Comparison of ENCODE assay signal across 8 cellular contexts in the genomic region with DNA sequence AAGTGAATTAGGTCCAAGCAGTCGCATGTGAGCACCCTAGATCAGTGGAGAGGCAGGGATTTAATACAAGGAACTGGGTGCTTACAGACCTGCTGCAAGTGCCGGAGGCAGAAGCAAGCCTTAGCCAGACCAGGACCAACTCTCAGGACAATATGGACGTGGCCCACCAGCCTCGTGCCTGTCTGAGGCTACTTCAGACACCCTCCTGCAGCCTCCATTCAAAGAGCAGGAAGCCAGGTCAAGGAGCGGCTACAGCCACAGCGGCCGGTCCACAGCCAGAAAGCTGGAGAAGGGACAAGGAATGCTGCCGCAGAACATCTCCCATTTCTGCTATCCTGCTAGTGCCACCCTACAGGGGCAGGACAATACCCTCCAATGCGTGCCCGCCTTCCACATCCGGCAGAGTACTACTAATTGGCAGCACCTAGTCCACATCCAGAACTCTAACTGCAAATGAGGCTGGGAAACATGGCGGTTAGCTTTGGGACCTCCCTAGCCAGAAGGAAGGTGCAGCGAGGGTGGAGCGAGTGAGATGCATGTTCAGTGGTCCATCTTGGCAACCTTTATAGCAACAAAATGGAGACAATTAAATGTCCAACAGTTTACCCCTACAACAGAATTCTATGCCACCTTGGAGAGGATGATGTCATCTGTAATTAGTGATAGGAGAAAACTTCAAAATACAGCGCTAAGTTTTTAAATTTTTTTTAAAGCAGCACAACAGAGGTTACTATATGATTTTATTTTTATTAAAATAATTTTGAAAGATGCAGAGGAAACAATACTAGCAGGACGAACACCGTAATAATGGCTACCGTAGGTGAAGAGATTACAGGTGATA. TPM values are rescaled to one million over a fixed set of nuclear protein-coding genes. Genes with fewer than 3 reads are reported as not detected.
A peak's percentile ranks its signal among the peaks of the same experiment; 100 is the strongest.
DNase-seq lines count a peak whose midpoint lies in the region; ATAC-seq and TF ChIP-seq lines count a peak whose summit lies in the region.

No MANE protein-coding gene starts in this region.

- H3K27ac ChIP-seq in mammary epithelial cell (ENCODE audit: insufficient read depth, low read depth, low read length) = no peak overlapping the region

- BruUV-seq in MCF 10A (replicated peaks; lab: Mats Ljungman, UMichigan) (no TSS peak), mammary epithelial cell (replicated peaks; lab: Mats Ljungman, UMichigan) (no TSS peak)

- POLR2A ChIA-PET in MCF 10A (lab: Yijun Ruan, JAX) = interaction anchor here (1.3 kb wide), 1 partner anchor 800 kb away, joined by 3 read pairs; the partner anchor contains the start of gene TOMM5
- POLR2A ChIA-PET in activated naive CD8-positive, alpha-beta T cell treated with anti-CD3 and anti-CD28 coated beads, Interleukin-2, amount 10 ng/mL, durations not matched to agents 7 days and 5 days (lab: Charles Lee) = no interaction called here

- no peaks in the 10 kb centered on the region for H4K20me1 ChIP-seq in mammary epithelial cell (ENCODE audit: insufficient read depth, low read length)

- 97% methylated on average over 17 of the region's 18 CpGs for WGBS in mammary epithelial cell (ENCODE audit: low coverage, missing lambda C conversion rate)

- no peak overlapping the region for H3K4me2 ChIP-seq in mammary epithelial cell (ENCODE audit: insufficient read depth, low read depth, low read length)

- H3K27me3 Mint-ChIP-seq in MCF 10A (ENCODE audit: insufficient read depth, unreplicated experiment) (no peaks in the 10 kb centered on the region), memory B cell (peaks cover 2% of the 10 kb centered on the region), type B pancreatic cell (peaks cover 4% of the 10 kb centered on the region)
- peaks cover 9% of the 10 kb centered on the region for H3K27me3 Mint-ChIP-seq in activated naive CD8-positive, alpha-beta T cell treated with anti-CD3 and anti-CD28 coated beads, Interleukin-2, amount 10 ng/mL, durations not matched to agents 7 days and 5 days

- no peaks in the 10 kb centered on the region for H3K4me1 ChIP-seq in mammary epithelial cell (ENCODE audit: insufficient read depth, low read length)

- H3K79me2 ChIP-seq in mammary epithelial cell (ENCODE audit: insufficient read depth, low read length) = peaks cover 38% of the 10 kb centered on the region

- in situ Hi-C loops in mammary epithelial cell (cut with MboI; ENCODE audit: low sequenced_read_pairs in 2 of 2) = loop anchor here in 1 of 2 donors (25.0 kb wide), 1 partner anchor 329 kb away; the partner anchor contains the start of gene SHB

- H3K27ac Mint-ChIP-seq in MCF 10A (ENCODE audit: low read depth, unreplicated experiment) (peak overlapping the region; percentile 93), memory B cell (peak overlapping the region; percentile 85), type B pancreatic cell (peak overlapping the region; percentile 19)
- no peak overlapping the region for H3K27ac Mint-ChIP-seq in activated naive CD8-positive, alpha-beta T cell treated with anti-CD3 and anti-CD28 coated beads, Interleukin-2, amount 10 ng/mL, durations not matched to agents 7 days and 5 days

- TF ChIP-seq CTCF in MCF 10A (IDR thresholded peaks at IDR 0.05; ENCODE audit: unreplicated experiment) = no peak
- no peak for TF ChIP-seq CTCF in mammary epithelial cell (conservative IDR thresholded peaks at IDR 0.05 in 1 of 2, IDR thresholded peaks at IDR 0.05 in 1 of 2; ENCODE audit: extremely low read depth in 1 of 2, insufficient read depth in 1 of 2, low read depth in 1 of 2, low read length in 2 of 2)
- no peak for TF ChIP-seq CTCF in type B pancreatic cell (conservative IDR thresholded peaks at IDR 0.05)

- CTCF ChIA-PET in MCF 10A (lab: Yijun Ruan, JAX) = interaction anchor here (0.6 to 2.2 kb wide), 3 partner anchors 41 to 478 kb away, joined by 3 to 10 read pairs (median 7); no protein-coding TSS in a partner anchor
- CTCF ChIA-PET in mammary epithelial cell (lab: Charles Lee; ENCODE audit: low non-redundant PET) = no interaction called here

- no peaks in the 10 kb centered on the region for H3K27me3 ChIP-seq in mammary epithelial cell (ENCODE audit: insufficient read depth, low read length)

- no peaks in the 10 kb centered on the region for H3K9me3 ChIP-seq in mammary epithelial cell (replicated peaks; ENCODE audit: insufficient read depth, low read length)

- no peak overlapping the region for H3K9ac ChIP-seq in mammary epithelial cell (ENCODE audit: insufficient read depth, low read length)

- H2AFZ ChIP-seq in mammary epithelial cell (ENCODE audit: low read depth, low read length) = no peak overlapping the region

- H3K4me3 ChIP-seq in mammary epithelial cell (replicated peaks in 1 of 3; ENCODE audit: insufficient read depth in 1 of 3, low read depth in 2 of 3, low read length in 3 of 3) = no peak overlapping the region

- peaks cover 20% of the 10 kb centered on the region for H3K36me3 Mint-ChIP-seq in MCF 10A (ENCODE audit: insufficient read depth, unreplicated experiment)
- H3K36me3 Mint-ChIP-seq in activated naive CD8-positive, alpha-beta T cell treated with anti-CD3 and anti-CD28 coated beads, Interleukin-2, amount 10 ng/mL, durations not matched to agents 7 days and 5 days = peaks cover 8% of the 10 kb centered on the region
- peaks cover 7% of the 10 kb centered on the region for H3K36me3 Mint-ChIP-seq in memory B cell
- peaks cover 2% of the 10 kb centered on the region for H3K36me3 Mint-ChIP-seq in type B pancreatic cell

- H3K9me3 Mint-ChIP-seq in MCF 10A (ENCODE audit: unreplicated experiment) (no peaks in the 10 kb centered on the region), memory B cell (no peaks in the 10 kb centered on the region), type B pancreatic cell (no peaks in the 10 kb centered on the region)
- H3K9me3 Mint-ChIP-seq in activated naive CD8-positive, alpha-beta T cell treated with anti-CD3 and anti-CD28 coated beads, Interleukin-2, amount 10 ng/mL, durations not matched to agents 7 days and 5 days = no peaks in the 10 kb centered on the region

- ATAC-seq in activated naive CD8-positive, alpha-beta T cell treated with anti-CD3 and anti-CD28 coated beads, Interleukin-2, amount 10 ng/mL, durations not matched to agents 7 days and 5 days (ENCODE audit: low read depth) = no peak
- ATAC-seq in memory B cell (ENCODE audit: low read depth) = no peak

- H3K4me1 Mint-ChIP-seq in MCF 10A (ENCODE audit: insufficient read depth, unreplicated experiment) (peaks cover 17% of the 10 kb centered on the region), memory B cell (peaks cover 18% of the 10 kb centered on the region), type B pancreatic cell (ENCODE audit: unreplicated experiment) (peaks cover 18% of the 10 kb centered on the region)
- peaks cover 13% of the 10 kb centered on the region for H3K4me1 Mint-ChIP-seq in activated naive CD8-positive, alpha-beta T cell treated with anti-CD3 and anti-CD28 coated beads, Interleukin-2, amount 10 ng/mL, durations not matched to agents 7 days and 5 days

- peaks cover 9% of the 10 kb centered on the region for H3K36me3 ChIP-seq in mammary epithelial cell (ENCODE audit: insufficient read depth, low read length)

- dilution Hi-C loops in mammary epithelial cell (cut with HindIII; ENCODE audit: low sequenced_read_pairs) = no loop called here

- intact Hi-C loops in MCF 10A (cut with micrococcal nuclease) = no loop called here
- intact Hi-C loops in mammary epithelial cell (cut with micrococcal nuclease) = loop anchor here (2.0 to 10.0 kb wide), 3 partner anchors 21 to 907 kb away; partner anchors contain the start of genes FRMPD1 and POLR1E

- DNase-seq in MCF 10A (ENCODE audit: unreplicated experiment) = no peak
- DNase-seq in mammary epithelial cell = no peak
- DNase-seq in activated naive CD8-positive, alpha-beta T cell treated with anti-CD3 and anti-CD28 coated beads, Interleukin-2, amount 10 ng/mL, durations not matched to agents 7 days and 5 days = no peak
- no peak for DNase-seq in memory B cell (ENCODE audit: low spot score in 2 of 2)
- DNase-seq in type B pancreatic cell (ENCODE audit: extremely low spot score, unreplicated experiment) = no peak
- DNase-seq in cerebellum (ENCODE audit: low spot score) = no peak
- DNase-seq in SIG-M5 (lab: John Stamatoyannopoulos, UW) = no peak
- DNase-seq in NCI-H1694 treated with DMSO at 0.1 percent for 48 hours (lab: John Stamatoyannopoulos, UW) = no peak

- peak overlapping the region; percentile 97 for H3K4me3 Mint-ChIP-seq in MCF 10A (ENCODE audit: unreplicated experiment)
- peak overlapping the region; percentile 93 for H3K4me3 Mint-ChIP-seq in activated naive CD8-positive, alpha-beta T cell treated with anti-CD3 and anti-CD28 coated beads, Interleukin-2, amount 10 ng/mL, durations not matched to agents 7 days and 5 days
- H3K4me3 Mint-ChIP-seq in memory B cell = peak overlapping the region; percentile 91
- H3K4me3 Mint-ChIP-seq in type B pancreatic cell = peak overlapping the region; percentile 89

RNA-seq across cellular contexts. Expression of gene ALDH1B1, which starts 1.0 kb away (rescaled TPM):
- total RNA-seq in MCF 10A (2022) (17.5 and 26.2 TPM in 2 replicates), mammary epithelial cell (10 to 100 TPM; 30.0 to 69.8 TPM), type B pancreatic cell (ENCODE audit: low replicate concordance) (13.3 and 29.1 TPM in 2 replicates), cerebellum (9.1 TPM)
- 35.3 TPM for polyA plus RNA-seq in mammary epithelial cell
- polyA minus RNA-seq in mammary epithelial cell = 37.9 TPM
- total RNA-seq in activated naive CD8-positive, alpha-beta T cell treated with anti-CD3 and anti-CD28 coated beads, Interleukin-2, amount 10 ng/mL, durations not matched to agents 7 days and 5 days = 10 to 100 TPM in 1 of 2 experiments, 1 to 10 TPM in 1; 8.9 to 10.1 TPM

RNA-seq across cellular contexts. Expression of gene IGFBPL1, which starts 32.8 kb away (rescaled TPM):
- total RNA-seq in MCF 10A (2022) (not detected in 2 replicates), mammary epithelial cell (not detected), type B pancreatic cell (ENCODE audit: low replicate concordance) (9.7 and 26.7 TPM in 2 replicates), cerebellum (239 TPM)
- polyA plus RNA-seq in mammary epithelial cell = 0.11 TPM
- polyA minus RNA-seq in mammary epithelial cell = not detected
- not detected for total RNA-seq in activated naive CD8-positive, alpha-beta T cell treated with anti-CD3 and anti-CD28 coated beads, Interleukin-2, amount 10 ng/mL, durations not matched to agents 7 days and 5 days
